In genomic region chr6:3162565-3163247, GRCh38 we compare ENCODE assay signal across 1 cellular context.
TF ChIP-seq lines count a peak whose summit lies in the region.

No MANE protein-coding gene starts in this region.

TF ChIP-seq in HepG2, 621 proteins besides CTCF, POLR2A, EP300 and RAD21 (continued from another document and continues in another):
- peak; percentile 91 for TF ChIP-seq PATZ1 (CRISPR knock-in tag; IDR thresholded peaks at IDR 0.05)
- peak; percentile 82 for TF ChIP-seq ZNF883 (CRISPR knock-in tag; IDR thresholded peaks at IDR 0.05; ENCODE audit: not compliant biosample characterization)
- no peak for TF ChIP-seq FOXA1 (IDR thresholded peaks at IDR 0.05)
- TF ChIP-seq FOXA1 (CRISPR knock-in tag; IDR thresholded peaks at IDR 0.05), result 0 out of 2 replicates have a peak, but pooled peaks have one; percentile 8
- TF ChIP-seq AFF4 (CRISPR knock-in tag; IDR thresholded peaks at IDR 0.05), result 0 out of 2 replicates have a peak, but pooled peaks have one; percentile 20
- TF ChIP-seq CBX2 (IDR thresholded peaks at IDR 0.05; ENCODE audit: low read depth, low read length), result peak; percentile 12; the same call in 1 of the 2 replicates
- TF ChIP-seq CBX2 (CRISPR knock-in tag; IDR thresholded peaks at IDR 0.05; ENCODE audit: low read depth), result peak; percentile 96
- 0 out of 2 replicates have a peak, but pooled peaks have one; percentile 56 for TF ChIP-seq CC2D1A (CRISPR knock-in tag; IDR thresholded peaks at IDR 0.05)
- TF ChIP-seq ZNF800 (CRISPR knock-in tag; IDR thresholded peaks at IDR 0.05), result peak; percentile 95
- peak; percentile 84 for TF ChIP-seq ZMYM2 (CRISPR knock-in tag; IDR thresholded peaks at IDR 0.05)
- TF ChIP-seq ZBTB2 (CRISPR knock-in tag; IDR thresholded peaks at IDR 0.05; ENCODE audit: low read depth), result peak; percentile 94
- TF ChIP-seq ZNF501 (CRISPR knock-in tag; IDR thresholded peaks at IDR 0.05), result peak; percentile 99
- TF ChIP-seq ZNF282 (IDR thresholded peaks at IDR 0.05; ENCODE audit: partially characterized antibody), result no peak
- TF ChIP-seq GABPB1 (CRISPR knock-in tag; IDR thresholded peaks at IDR 0.05), result peak; percentile 80
- TF ChIP-seq ZNF75D (CRISPR knock-in tag; IDR thresholded peaks at IDR 0.05; ENCODE audit: borderline replicate concordance), result no peak
- TF ChIP-seq HNF4G (IDR thresholded peaks at IDR 0.05; ENCODE audit: borderline replicate concordance, low read depth, low read length), result peak; percentile 12; the same call in 1 of the 2 replicates
- TF ChIP-seq HNF4G (CRISPR knock-in tag; IDR thresholded peaks at IDR 0.05; ENCODE audit: borderline replicate concordance, low read depth), result peak; percentile 77; the same call in 1 of the 2 replicates
- TF ChIP-seq ZNF513 (CRISPR knock-in tag; conservative IDR thresholded peaks at IDR 0.05), result no peak
- TF ChIP-seq RFXAP (CRISPR knock-in tag; IDR thresholded peaks at IDR 0.05; ENCODE audit: borderline replicate concordance), result no peak; the same call in none of the 2 replicates
- TF ChIP-seq HNRNPL (IDR thresholded peaks at IDR 0.05; ENCODE audit: low read depth, low read length), result peak; percentile 77
- TF ChIP-seq MTA3 (CRISPR knock-in tag; IDR thresholded peaks at IDR 0.05), result no peak
- 0 out of 2 replicates have a peak, but pooled peaks have one; percentile 68 for TF ChIP-seq CHCHD3 (CRISPR knock-in tag; IDR thresholded peaks at IDR 0.05)
- peak; percentile 65 for TF ChIP-seq HMG20A (CRISPR knock-in tag; IDR thresholded peaks at IDR 0.05; ENCODE audit: borderline replicate concordance)
- no peak for TF ChIP-seq ZNF367 (CRISPR knock-in tag; IDR thresholded peaks at IDR 0.05; ENCODE audit: borderline replicate concordance)
- peak; percentile 82 for TF ChIP-seq ZNF574 (CRISPR knock-in tag; IDR thresholded peaks at IDR 0.05)
- TF ChIP-seq ZNF773 (CRISPR knock-in tag; IDR thresholded peaks at IDR 0.05; ENCODE audit: borderline replicate concordance), result peak; percentile 63; the same call in 1 of the 2 replicates
- TF ChIP-seq ZMYM3 (CRISPR knock-in tag; IDR thresholded peaks at IDR 0.05), result peak; percentile 27; the same call in 1 of the 2 replicates
- TF ChIP-seq RFX5 (IDR thresholded peaks at IDR 0.05; ENCODE audit: low read depth, low read length), result no peak
- TF ChIP-seq ZBED4 (CRISPR knock-in tag; IDR thresholded peaks at IDR 0.05; ENCODE audit: borderline replicate concordance), result peak; percentile 62
- peak; percentile 28; the same call in 1 of the 2 replicates for TF ChIP-seq ZFP41 (CRISPR knock-in tag; IDR thresholded peaks at IDR 0.05; ENCODE audit: borderline replicate concordance)
- TF ChIP-seq SUZ12 (IDR thresholded peaks at IDR 0.05; ENCODE audit: low read depth, low read length), result no peak
- TF ChIP-seq MTA1 (CRISPR knock-in tag; IDR thresholded peaks at IDR 0.05; ENCODE audit: borderline replicate concordance), result peak; percentile 90; the same call in 1 of the 2 replicates
- 0 out of 2 replicates have a peak, but pooled peaks have one; percentile 78 for TF ChIP-seq ZBTB20 (CRISPR knock-in tag; IDR thresholded peaks at IDR 0.05; ENCODE audit: borderline replicate concordance, low read depth)
